In genomic region chr2:108933691-108934117, GRCh38 we compare ENCODE assay signal across 14 cellular contexts. TPM values are rescaled to one million over a fixed set of nuclear protein-coding genes. Genes with fewer than 3 reads are reported as not detected.
A peak's percentile ranks its signal among the peaks of the same experiment; 100 is the strongest.
DNase-seq lines count a peak whose midpoint lies in the region; ATAC-seq and TF ChIP-seq lines count a peak whose summit lies in the region.
"Had no signal": no experiment of that assay in that cellular context is flagged by ENCODE, and none has a peak within 500 bp of the region (broad histone marks: within the 10 kb centered on the region; RNA-seq: fewer than 3 reads in every experiment).

No MANE protein-coding gene starts in this region.

- intact Hi-C loops in right cardiac atrium (cut with DNase I), result no loop called here

- H3K9me3 ChIP-seq in BE2C (no peaks in the 10 kb centered on the region), right cardiac atrium (ENCODE audit: control insufficient read depth, low read length) (no peaks in the 10 kb centered on the region)
- H3K9me3 ChIP-seq: SJSA1 had no signal

- 49% methylated on average over 11 of the region's 11 CpGs for WGBS in right cardiac atrium

- H3K27me3 ChIP-seq in BE2C (no peaks in the 10 kb centered on the region), right cardiac atrium (ENCODE audit: control insufficient read depth, insufficient read depth) (no peaks in the 10 kb centered on the region)

- peak; percentile 27 to 34 for ATAC-seq in right cardiac atrium

- TF ChIP-seq CTCF in BE2C (IDR thresholded peaks at IDR 0.05; ENCODE audit: low read depth, low read length), result no peak

- H3K27ac ChIP-seq in right cardiac atrium (ENCODE audit: low read length), result no peak overlapping the region
- H3K27ac ChIP-seq: SJSA1 had no signal

- H3K4me1 ChIP-seq in BE2C (peaks cover 15% of the 10 kb centered on the region), right cardiac atrium (ENCODE audit: control insufficient read depth, insufficient read depth, low read length) (peaks cover 3% of the 10 kb centered on the region)
- H3K4me1 ChIP-seq: SJSA1 had no signal

- peak; percentile 74 for DNase-seq in BE2C
- DNase-seq in NCI-H1105 (lab: John Stamatoyannopoulos, UW), result peak; percentile 93
- DNase-seq in SK-N-DZ (ENCODE audit: low spot score), result peak; percentile 46
- peak in 1 of 3 donors; percentile 52 for DNase-seq in right cardiac atrium
- DNase-seq in NCI-H446 treated with DMSO at 0.1 percent for 48 hours (lab: John Stamatoyannopoulos, UW), result no peak
- DNase-seq in ecto neural progenitor cell (ENCODE audit: low spot score), result no peak
- no peak for DNase-seq in COLO668 (lab: John Stamatoyannopoulos, UW; ENCODE audit: unreplicated experiment)
- DNase-seq in ACHN, result no peak
- DNase-seq: activated naive CD4-positive, alpha-beta T cell; effector CD4-positive, alpha-beta T cell; foreskin fibroblast; immature natural killer cell; NCI-H526 treated with DMSO at 0.1 percent for 48 hours had no signal

- H3K4me3 ChIP-seq in BE2C (ENCODE audit: low read depth, low read length) (peak overlapping the region; percentile 24; the same call in 1 of the 2 replicates), right cardiac atrium (ENCODE audit: low read length) (no peak overlapping the region)
- H3K4me3 ChIP-seq: SJSA1 had no signal

- in situ Hi-C loops in ACHN (cut with HindIII; ENCODE audit: low pct_ligation_motif_present, low pct_unique_long_range_greater_than_20kb, low sequenced_read_pairs), result no loop called here

- no peaks in the 10 kb centered on the region for H3K36me3 ChIP-seq in BE2C
- H3K36me3 ChIP-seq: SJSA1 had no signal

RNA-seq across cellular contexts. Expression of gene EDAR, which starts 55.3 kb away (rescaled TPM):
- polyA plus RNA-seq in BE2C (2012; ENCODE audit: insufficient read depth, insufficient read length, low read depth), result not detected
- not detected in 2 replicates for polyA plus RNA-seq in SK-N-DZ (2014; cell fraction: cytosol; rRNA removed)
- not detected in 2 replicates for polyA plus RNA-seq in SK-N-DZ (2014; cell fraction: nucleus; rRNA removed)
- under 1 TPM in 1 of 4 donors, not detected in 3; 0.09 TPM for total RNA-seq in right cardiac atrium
- polyA plus RNA-seq in right cardiac atrium, result not detected
- total RNA-seq: SJSA1 had no signal
- polyA plus RNA-seq: immature natural killer cell had no signal

Comparison
In these comparisons a context has a peak if more than half of its experiments do, and no peak if none do; other contexts are left out.
1. DNase-seq: peak in BE2C (single experiment), NCI-H1105 (single experiment) and SK-N-DZ (single experiment); none in NCI-H446 treated with DMSO at 0.1 percent for 48 hours (single experiment), ecto neural progenitor cell (single experiment), COLO668 (single experiment) and ACHN (single experiment).